Comparison of ENCODE assay signal across 16 cellular contexts in genomic region chr9:34098307-34098706, GRCh38. TPM values are rescaled to one million over a fixed set of nuclear protein-coding genes. Genes with fewer than 3 reads are reported as not detected.
DNase-seq lines count a peak whose midpoint lies in the region; ATAC-seq, FAIRE-seq and TF ChIP-seq lines count a peak whose summit lies in the region.
"Had no signal": no experiment of that assay in that cellular context is flagged by ENCODE, and none has a peak within 500 bp of the region (broad histone marks: within the 10 kb centered on the region; RNA-seq: fewer than 3 reads in every experiment).

No MANE protein-coding gene starts in this region.

- H3K27ac ChIP-seq in PC-9, result no peak overlapping the region
- H3K27ac ChIP-seq: gastrocnemius medialis, GM23248, stomach had no signal

- no peak overlapping the region for H2AFZ ChIP-seq in PC-9
- H2AFZ ChIP-seq: GM23248 had no signal

- no peak overlapping the region for H3K4me2 ChIP-seq in PC-9

- no peaks in the 10 kb centered on the region for H3K36me3 ChIP-seq in PC-9 (ENCODE audit: low read depth)

- CTCF ChIA-PET in PC-9 (lab: Charles Lee), result interaction anchor here (0.7 kb wide), 1 partner anchor 20 kb away, joined by 3 read pairs; no protein-coding TSS in a partner anchor

- no peaks in the 10 kb centered on the region for H4K20me1 ChIP-seq in PC-9 (ENCODE audit: insufficient read depth)

- no peaks in the 10 kb centered on the region for H3K79me2 ChIP-seq in PC-9 (ENCODE audit: low read depth)

- BruUV-seq in PC-9 (replicated peaks; lab: Mats Ljungman, UMichigan), result no TSS peak

- H3F3A ChIP-seq in PC-9 (ENCODE audit: insufficient read depth, low read depth), result no peaks in the 10 kb centered on the region

- intact Hi-C loops in PC-9 (cut with micrococcal nuclease; ENCODE audit: unreplicated experiment), result no loop called here

- TF ChIP-seq CTCF in D721Med (IDR thresholded peaks at IDR 0.05; ENCODE audit: insufficient read depth, missing control alignments) (no peak), PC-9 (conservative IDR thresholded peaks at IDR 0.05) (no peak)

- ATAC-seq in GM18867 (IDR thresholded peaks at IDR 0.05; ENCODE audit: unreplicated experiment), result peak; percentile 26
- ATAC-seq in GM21619 (IDR thresholded peaks at IDR 0.05; ENCODE audit: unreplicated experiment), result peak; percentile 57
- peak; percentile 46 for ATAC-seq in HG03103 (IDR thresholded peaks at IDR 0.05; ENCODE audit: low read depth, unreplicated experiment)
- ATAC-seq: gastrocnemius medialis had no signal

- DNase-seq in germinal center (ENCODE audit: low spot score) (peak; percentile 88), GOT3 (lab: John Stamatoyannopoulos, UW) (no peak), D721Med (ENCODE audit: insufficient read length, low spot score) (no peak), PC-9 (no peak), iPS-NIHi7 (ENCODE audit: extremely low spot score) (no peak)
- DNase-seq: activated CD4-positive, alpha-beta T cell treated with anti-CD3 and anti-CD28 coated beads, Interleukin-2, amount 10 ng/mL, durations not matched to agents 24 days and 14 days; EL; gastrocnemius medialis; GM23248; mesenchymal stem cell; stomach; T-helper 1 cell had no signal

- H3K27me3 ChIP-seq in PC-9 (ENCODE audit: insufficient read depth, low read depth), result no peaks in the 10 kb centered on the region
- H3K27me3 ChIP-seq: gastrocnemius medialis, stomach had no signal

- no peaks in the 10 kb centered on the region for H3K9me3 ChIP-seq in PC-9 (ENCODE audit: insufficient read depth, low read depth)
- H3K9me3 ChIP-seq: gastrocnemius medialis, stomach had no signal

- no peak for FAIRE-seq in D721Med (lab: Jason Lieb, UNC)
- FAIRE-seq: GM18507 had no signal

- H3K9me2 ChIP-seq in PC-9 (ENCODE audit: insufficient read depth), result no peaks in the 10 kb centered on the region

- no peaks in the 10 kb centered on the region for H3K4me1 ChIP-seq in PC-9 (replicated peaks; ENCODE audit: insufficient read depth)
- H3K4me1 ChIP-seq: gastrocnemius medialis, stomach had no signal

- POLR2A ChIA-PET in PC-9 (lab: Charles Lee; ENCODE audit: unreplicated experiment), result no interaction called here

- H3K4me3 ChIP-seq in PC-9, result no peak overlapping the region
- H3K4me3 ChIP-seq: gastrocnemius medialis, GM23248, stomach had no signal

RNA-seq across cellular contexts. Expression of gene DCAF12, which starts 28.2 kb away (rescaled TPM):
- 18.1 and 23.4 TPM in 2 replicates for total RNA-seq in PC-9 (2021)

RNA-seq across cellular contexts. Expression of gene UBAP2, which starts 49.6 kb away (rescaled TPM):
- total RNA-seq in PC-9 (2021), result 21.2 and 27.6 TPM in 2 replicates
